ENCODE assay signal across 1 cellular context in the genomic region with DNA sequence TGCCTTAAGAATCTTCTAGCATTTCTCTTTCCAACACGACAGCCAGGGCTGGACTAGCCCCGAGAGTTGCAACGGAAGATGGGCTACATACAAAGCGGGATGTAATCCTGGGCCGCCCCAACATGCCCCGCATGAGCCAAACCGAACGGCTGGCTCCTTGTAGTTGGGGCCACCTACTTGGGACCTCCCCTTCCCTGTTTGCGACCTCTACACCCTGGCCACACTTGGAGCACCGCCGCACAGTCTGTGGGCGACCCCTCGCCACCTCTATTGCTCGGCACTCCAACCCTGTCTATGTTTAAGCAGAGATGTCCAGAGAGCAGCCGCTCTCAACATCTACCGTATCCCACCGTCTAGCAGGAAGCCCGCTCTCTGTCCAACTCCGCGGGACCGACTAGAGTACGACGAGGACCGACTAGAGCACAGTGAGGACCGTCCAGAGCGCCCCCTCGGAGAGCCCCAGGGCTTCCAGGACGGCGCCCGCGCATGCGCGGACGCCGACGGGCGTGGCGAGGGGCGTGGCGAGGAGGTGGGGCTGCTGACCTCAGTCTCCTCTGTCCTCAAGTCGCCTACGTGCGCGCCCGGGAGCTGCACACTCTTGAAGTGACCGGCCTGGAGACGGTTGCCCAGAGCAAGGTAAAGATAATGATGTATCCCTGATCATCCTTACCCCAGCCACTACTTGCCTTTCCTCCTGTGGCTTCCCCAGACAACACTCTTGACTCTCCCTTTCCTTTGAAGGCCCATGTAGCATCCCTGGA.
TF ChIP-seq lines count a peak whose summit lies in the region.

No MANE protein-coding gene starts in this region.

TF ChIP-seq in HepG2, 621 proteins besides CTCF, POLR2A, EP300 and RAD21 (continued from another document and continues in another):
- TF ChIP-seq ZBTB43 (CRISPR knock-in tag; conservative IDR thresholded peaks at IDR 0.05), result no peak
- no peak for TF ChIP-seq ZNF781 (CRISPR knock-in tag; IDR thresholded peaks at IDR 0.05; ENCODE audit: borderline replicate concordance, not compliant biosample characterization)
- no peak for TF ChIP-seq ZNF614 (CRISPR knock-in tag; IDR thresholded peaks at IDR 0.05; ENCODE audit: borderline replicate concordance)
- TF ChIP-seq, protein P1, sequence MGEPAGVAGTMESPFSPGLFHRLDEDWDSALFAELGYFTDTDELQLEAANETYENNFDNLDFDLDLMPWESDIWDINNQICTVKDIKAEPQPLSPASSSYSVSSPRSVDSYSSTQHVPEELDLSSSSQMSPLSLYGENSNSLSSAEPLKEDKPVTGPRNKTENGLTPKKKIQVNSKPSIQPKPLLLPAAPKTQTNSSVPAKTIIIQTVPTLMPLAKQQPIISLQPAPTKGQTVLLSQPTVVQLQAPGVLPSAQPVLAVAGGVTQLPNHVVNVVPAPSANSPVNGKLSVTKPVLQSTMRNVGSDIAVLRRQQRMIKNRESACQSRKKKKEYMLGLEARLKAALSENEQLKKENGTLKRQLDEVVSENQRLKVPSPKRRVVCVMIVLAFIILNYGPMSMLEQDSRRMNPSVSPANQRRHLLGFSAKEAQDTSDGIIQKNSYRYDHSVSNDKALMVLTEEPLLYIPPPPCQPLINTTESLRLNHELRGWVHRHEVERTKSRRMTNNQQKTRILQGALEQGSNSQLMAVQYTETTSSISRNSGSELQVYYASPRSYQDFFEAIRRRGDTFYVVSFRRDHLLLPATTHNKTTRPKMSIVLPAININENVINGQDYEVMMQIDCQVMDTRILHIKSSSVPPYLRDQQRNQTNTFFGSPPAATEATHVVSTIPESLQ (CRISPR knock-in tag; conservative IDR thresholded peaks at IDR 0.05), result no peak
- TF ChIP-seq REXO4 (CRISPR knock-in tag; IDR thresholded peaks at IDR 0.05; ENCODE audit: borderline replicate concordance), result no peak
- TF ChIP-seq RNF2 (conservative IDR thresholded peaks at IDR 0.05; ENCODE audit: low read depth), result no peak
- TF ChIP-seq ZNF260 (CRISPR knock-in tag; IDR thresholded peaks at IDR 0.05; ENCODE audit: borderline replicate concordance, low read depth), result no peak
- no peak for TF ChIP-seq TCF12 (IDR thresholded peaks at IDR 0.05)
- 0 out of 2 replicates have a peak, but pooled peaks have one; percentile 44 for TF ChIP-seq TCF12 (CRISPR knock-in tag; IDR thresholded peaks at IDR 0.05)
- TF ChIP-seq ZNF737 (CRISPR knock-in tag; IDR thresholded peaks at IDR 0.05; ENCODE audit: borderline replicate concordance), result no peak
- no peak for TF ChIP-seq ZNF883 (CRISPR knock-in tag; IDR thresholded peaks at IDR 0.05; ENCODE audit: not compliant biosample characterization)
- peak; percentile 69; the same call in 1 of the 2 replicates for TF ChIP-seq KAT8 (CRISPR knock-in tag; IDR thresholded peaks at IDR 0.05)
- TF ChIP-seq ONECUT2 (CRISPR knock-in tag; IDR thresholded peaks at IDR 0.05), result no peak
- peak; percentile 90; the same call in 1 of the 2 replicates for TF ChIP-seq SIN3A (IDR thresholded peaks at IDR 0.05; ENCODE audit: borderline replicate concordance, low read depth, low read length)
- no peak for TF ChIP-seq ZNF205 (CRISPR knock-in tag; IDR thresholded peaks at IDR 0.05)
- no peak; the same call in 1 of the 2 replicates for TF ChIP-seq ZSCAN29 (CRISPR knock-in tag; conservative IDR thresholded peaks at IDR 0.05)
- no peak; the same call in 1 of the 2 replicates for TF ChIP-seq KMT2B (CRISPR knock-in tag; IDR thresholded peaks at IDR 0.05)
- TF ChIP-seq ZNF605 (CRISPR knock-in tag; IDR thresholded peaks at IDR 0.05), result peak; percentile 30; the same call in 1 of the 2 replicates
- TF ChIP-seq, protein P2, sequence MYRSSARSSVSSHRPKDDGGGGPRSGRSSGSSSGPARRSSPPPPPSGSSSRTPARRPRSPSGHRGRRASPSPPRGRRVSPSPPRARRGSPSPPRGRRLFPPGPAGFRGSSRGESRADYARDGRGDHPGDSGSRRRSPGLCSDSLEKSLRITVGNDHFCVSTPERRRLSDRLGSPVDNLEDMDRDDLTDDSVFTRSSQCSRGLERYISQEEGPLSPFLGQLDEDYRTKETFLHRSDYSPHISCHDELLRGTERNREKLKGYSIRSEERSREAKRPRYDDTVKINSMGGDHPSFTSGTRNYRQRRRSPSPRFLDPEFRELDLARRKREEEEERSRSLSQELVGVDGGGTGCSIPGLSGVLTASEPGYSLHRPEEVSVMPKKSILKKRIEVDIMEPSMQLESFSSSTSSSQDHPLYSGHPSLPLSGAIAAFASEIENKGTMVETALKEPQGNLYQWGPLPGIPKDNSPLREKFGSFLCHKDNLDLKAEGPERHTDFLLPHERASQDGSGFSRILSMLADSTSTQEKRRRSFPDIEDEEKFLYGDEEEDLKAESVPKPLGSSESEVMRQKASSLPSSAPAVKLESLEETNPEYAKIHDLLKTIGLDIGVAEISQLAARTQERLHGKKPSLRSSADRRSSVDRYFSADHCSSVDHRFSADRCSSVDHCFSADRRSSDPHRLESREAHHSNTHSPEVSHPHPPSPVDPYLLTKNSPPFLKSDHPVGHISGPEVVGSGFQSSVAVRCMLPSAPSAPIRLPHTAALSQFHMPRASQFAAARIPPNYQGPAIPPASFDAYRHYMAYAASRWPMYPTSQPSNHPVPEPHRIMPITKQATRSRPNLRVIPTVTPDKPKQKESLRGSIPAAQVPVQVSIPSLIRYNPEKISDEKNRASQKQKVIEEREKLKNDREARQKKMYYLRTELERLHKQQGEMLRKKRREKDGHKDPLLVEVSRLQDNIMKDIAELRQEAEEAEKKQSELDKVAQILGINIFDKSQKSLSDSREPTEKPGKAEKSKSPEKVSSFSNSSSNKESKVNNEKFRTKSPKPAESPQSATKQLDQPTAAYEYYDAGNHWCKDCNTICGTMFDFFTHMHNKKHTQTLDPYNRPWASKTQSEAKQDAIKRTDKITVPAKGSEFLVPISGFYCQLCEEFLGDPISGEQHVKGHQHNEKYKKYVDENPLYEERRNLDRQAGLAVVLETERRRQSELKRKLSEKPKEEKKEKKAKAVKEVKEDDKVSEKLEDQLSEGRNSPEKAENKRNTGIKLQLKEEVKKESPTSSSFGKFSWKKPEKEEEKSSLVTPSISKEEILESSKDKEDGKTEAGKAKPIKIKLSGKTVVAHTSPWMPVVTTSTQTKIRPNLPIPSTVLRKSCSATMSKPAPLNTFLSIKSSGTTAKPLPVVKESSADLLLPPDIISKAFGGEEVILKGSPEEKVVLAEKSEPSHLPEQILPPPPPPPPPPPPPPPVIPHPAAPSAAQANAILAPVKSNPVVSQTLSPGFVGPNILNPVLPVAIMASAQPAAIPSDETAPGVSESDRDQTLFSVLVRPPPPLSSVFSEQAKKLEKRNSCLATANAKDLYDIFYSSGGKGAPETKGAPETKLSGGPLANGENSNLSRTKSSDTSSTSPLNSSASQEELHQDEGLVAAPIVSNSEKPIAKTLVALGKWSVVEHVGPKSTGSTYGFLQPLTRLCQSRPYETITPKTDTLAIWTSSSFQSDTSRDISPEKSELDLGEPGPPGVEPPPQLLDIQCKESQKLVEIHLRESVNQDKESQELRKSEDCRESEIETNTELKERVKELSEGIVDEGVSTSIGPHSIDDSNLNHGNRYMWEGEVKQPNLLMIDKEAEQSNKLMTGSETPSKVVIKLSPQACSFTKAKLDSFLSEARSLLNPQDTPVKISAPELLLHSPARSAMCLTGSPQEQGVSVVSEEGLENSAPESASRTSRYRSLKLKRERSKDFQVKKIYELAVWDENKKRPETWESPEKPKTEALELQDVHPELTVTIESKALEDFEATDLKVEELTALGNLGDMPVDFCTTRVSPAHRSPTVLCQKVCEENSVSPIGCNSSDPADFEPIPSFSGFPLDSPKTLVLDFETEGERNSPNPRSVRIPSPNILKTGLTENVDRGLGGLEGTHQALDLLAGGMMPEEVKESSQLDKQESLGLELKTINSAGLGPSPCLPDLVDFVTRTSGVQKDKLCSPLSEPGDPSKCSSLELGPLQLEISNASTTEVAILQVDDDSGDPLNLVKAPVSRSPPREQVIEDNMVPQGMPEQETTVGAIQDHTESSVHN (CRISPR knock-in tag; IDR thresholded peaks at IDR 0.05), result no peak
- no peak for TF ChIP-seq RBM39 (IDR thresholded peaks at IDR 0.05; ENCODE audit: low read depth, low read length, poor library complexity, severe bottlenecking)
- no peak for TF ChIP-seq PHF5A (CRISPR knock-in tag; IDR thresholded peaks at IDR 0.05; ENCODE audit: low read depth, unreplicated experiment)
- TF ChIP-seq, protein P3, sequence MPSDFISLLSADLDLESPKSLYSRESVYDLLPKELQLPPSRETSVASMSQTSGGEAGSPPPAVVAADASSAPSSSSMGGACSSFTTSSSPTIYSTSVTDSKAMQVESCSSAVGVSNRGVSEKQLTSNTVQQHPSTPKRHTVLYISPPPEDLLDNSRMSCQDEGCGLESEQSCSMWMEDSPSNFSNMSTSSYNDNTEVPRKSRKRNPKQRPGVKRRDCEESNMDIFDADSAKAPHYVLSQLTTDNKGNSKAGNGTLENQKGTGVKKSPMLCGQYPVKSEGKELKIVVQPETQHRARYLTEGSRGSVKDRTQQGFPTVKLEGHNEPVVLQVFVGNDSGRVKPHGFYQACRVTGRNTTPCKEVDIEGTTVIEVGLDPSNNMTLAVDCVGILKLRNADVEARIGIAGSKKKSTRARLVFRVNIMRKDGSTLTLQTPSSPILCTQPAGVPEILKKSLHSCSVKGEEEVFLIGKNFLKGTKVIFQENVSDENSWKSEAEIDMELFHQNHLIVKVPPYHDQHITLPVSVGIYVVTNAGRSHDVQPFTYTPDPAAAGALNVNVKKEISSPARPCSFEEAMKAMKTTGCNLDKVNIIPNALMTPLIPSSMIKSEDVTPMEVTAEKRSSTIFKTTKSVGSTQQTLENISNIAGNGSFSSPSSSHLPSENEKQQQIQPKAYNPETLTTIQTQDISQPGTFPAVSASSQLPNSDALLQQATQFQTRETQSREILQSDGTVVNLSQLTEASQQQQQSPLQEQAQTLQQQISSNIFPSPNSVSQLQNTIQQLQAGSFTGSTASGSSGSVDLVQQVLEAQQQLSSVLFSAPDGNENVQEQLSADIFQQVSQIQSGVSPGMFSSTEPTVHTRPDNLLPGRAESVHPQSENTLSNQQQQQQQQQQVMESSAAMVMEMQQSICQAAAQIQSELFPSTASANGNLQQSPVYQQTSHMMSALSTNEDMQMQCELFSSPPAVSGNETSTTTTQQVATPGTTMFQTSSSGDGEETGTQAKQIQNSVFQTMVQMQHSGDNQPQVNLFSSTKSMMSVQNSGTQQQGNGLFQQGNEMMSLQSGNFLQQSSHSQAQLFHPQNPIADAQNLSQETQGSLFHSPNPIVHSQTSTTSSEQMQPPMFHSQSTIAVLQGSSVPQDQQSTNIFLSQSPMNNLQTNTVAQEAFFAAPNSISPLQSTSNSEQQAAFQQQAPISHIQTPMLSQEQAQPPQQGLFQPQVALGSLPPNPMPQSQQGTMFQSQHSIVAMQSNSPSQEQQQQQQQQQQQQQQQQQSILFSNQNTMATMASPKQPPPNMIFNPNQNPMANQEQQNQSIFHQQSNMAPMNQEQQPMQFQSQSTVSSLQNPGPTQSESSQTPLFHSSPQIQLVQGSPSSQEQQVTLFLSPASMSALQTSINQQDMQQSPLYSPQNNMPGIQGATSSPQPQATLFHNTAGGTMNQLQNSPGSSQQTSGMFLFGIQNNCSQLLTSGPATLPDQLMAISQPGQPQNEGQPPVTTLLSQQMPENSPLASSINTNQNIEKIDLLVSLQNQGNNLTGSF (CRISPR knock-in tag; IDR thresholded peaks at IDR 0.05), result no peak
- 0 out of 2 replicates have a peak, but pooled peaks have one; percentile 20 for TF ChIP-seq POGZ (CRISPR knock-in tag; IDR thresholded peaks at IDR 0.05)
- TF ChIP-seq POGK (CRISPR knock-in tag; conservative IDR thresholded peaks at IDR 0.05), result 0 out of 2 replicates have a peak, but pooled peaks have one; percentile 37
- no peak for TF ChIP-seq ZNF629 (CRISPR knock-in tag; conservative IDR thresholded peaks at IDR 0.05)
- no peak for TF ChIP-seq ZBTB1 (CRISPR knock-in tag; IDR thresholded peaks at IDR 0.05; ENCODE audit: borderline replicate concordance)
- TF ChIP-seq ZFY (CRISPR knock-in tag; IDR thresholded peaks at IDR 0.05), result peak; percentile 50; the same call in 1 of the 2 replicates
- TF ChIP-seq ZNF230 (CRISPR knock-in tag; IDR thresholded peaks at IDR 0.05), result peak; percentile 55; the same call in 1 of the 2 replicates
- 0 out of 2 replicates have a peak, but pooled peaks have one; percentile 7 for TF ChIP-seq ZNF772 (CRISPR knock-in tag; IDR thresholded peaks at IDR 0.05)
- TF ChIP-seq, protein P4, sequence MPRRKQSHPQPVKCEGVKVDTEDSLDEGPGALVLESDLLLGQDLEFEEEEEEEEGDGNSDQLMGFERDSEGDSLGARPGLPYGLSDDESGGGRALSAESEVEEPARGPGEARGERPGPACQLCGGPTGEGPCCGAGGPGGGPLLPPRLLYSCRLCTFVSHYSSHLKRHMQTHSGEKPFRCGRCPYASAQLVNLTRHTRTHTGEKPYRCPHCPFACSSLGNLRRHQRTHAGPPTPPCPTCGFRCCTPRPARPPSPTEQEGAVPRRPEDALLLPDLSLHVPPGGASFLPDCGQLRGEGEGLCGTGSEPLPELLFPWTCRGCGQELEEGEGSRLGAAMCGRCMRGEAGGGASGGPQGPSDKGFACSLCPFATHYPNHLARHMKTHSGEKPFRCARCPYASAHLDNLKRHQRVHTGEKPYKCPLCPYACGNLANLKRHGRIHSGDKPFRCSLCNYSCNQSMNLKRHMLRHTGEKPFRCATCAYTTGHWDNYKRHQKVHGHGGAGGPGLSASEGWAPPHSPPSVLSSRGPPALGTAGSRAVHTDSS (CRISPR knock-in tag; conservative IDR thresholded peaks at IDR 0.05), result no peak
- TF ChIP-seq JUND (CRISPR knock-in tag; IDR thresholded peaks at IDR 0.05), result no peak
